Comparison of ENCODE assay signal across 8 cellular contexts in genomic region chr10:12606461-12606860, GRCh38.
DNase-seq lines count a peak whose midpoint lies in the region; ATAC-seq and TF ChIP-seq lines count a peak whose summit lies in the region.

No MANE protein-coding gene starts in this region.

- CTCF ChIA-PET in PC-3 (lab: Charles Lee) = no interaction called here

- H3K9me3 Mint-ChIP-seq in stimulated activated naive CD8-positive, alpha-beta T cell treated with anti-CD3 and anti-CD28 coated beads, Interleukin-15, Interleukin-2, amounts not matched to agents 100 ng/mL and 50 ng/mL, for 24 hours = no peaks in the 10 kb centered on the region

- no peaks in the 10 kb centered on the region for H4K20me1 ChIP-seq in PC-3 (ENCODE audit: low read length)

- H3K27me3 ChIP-seq in PC-3 (ENCODE audit: low read length) (no peaks in the 10 kb centered on the region), gastroesophageal sphincter (no peaks in the 10 kb centered on the region), tibial artery (no peaks in the 10 kb centered on the region)

- H3K4me1 ChIP-seq in PC-3 (ENCODE audit: insufficient read depth, low read length) = peaks cover 12% of the 10 kb centered on the region
- peaks cover 0 to 39% (median 10%) of the 10 kb centered on the region in 3 donors for H3K4me1 ChIP-seq in gastroesophageal sphincter
- H3K4me1 ChIP-seq in tibial artery = peaks cover 0 to 16% (median 13%) of the 10 kb centered on the region in 4 donors

- H3K4me1 Mint-ChIP-seq in stimulated activated naive CD8-positive, alpha-beta T cell treated with anti-CD3 and anti-CD28 coated beads, Interleukin-15, Interleukin-2, amounts not matched to agents 100 ng/mL and 50 ng/mL, for 24 hours (ENCODE audit: low read depth) = peaks cover 23% of the 10 kb centered on the region

- no TSS peak for BruUV-seq in PC-3 (replicated peaks; lab: Mats Ljungman, UMichigan)

- no peak for TF ChIP-seq POLR2A in gastroesophageal sphincter (IDR thresholded peaks at IDR 0.05)
- no peak for TF ChIP-seq POLR2A in erythroblast (IDR thresholded peaks at IDR 0.05; ENCODE audit: low read length)

- ATAC-seq in stimulated activated naive CD8-positive, alpha-beta T cell treated with anti-CD3 and anti-CD28 coated beads, Interleukin-15, Interleukin-2, amounts not matched to agents 100 U/mL and 50 U/mL, for 24 hours = no peak
- ATAC-seq in PC-3 = no peak
- no peak for ATAC-seq in gastroesophageal sphincter
- no peak for ATAC-seq in GM18511 (IDR thresholded peaks at IDR 0.05; ENCODE audit: unreplicated experiment)

- peak overlapping the region; percentile 78 for H3K4me2 ChIP-seq in PC-3 (ENCODE audit: low read length)

- H3K4me3 Mint-ChIP-seq in stimulated activated naive CD8-positive, alpha-beta T cell treated with anti-CD3 and anti-CD28 coated beads, Interleukin-15, Interleukin-2, amounts not matched to agents 100 ng/mL and 50 ng/mL, for 24 hours = peak overlapping the region; percentile 81

- TF ChIP-seq CTCF in PC-3 (conservative IDR thresholded peaks at IDR 0.05; ENCODE audit: low read depth, low read length) = no peak
- TF ChIP-seq CTCF in gastroesophageal sphincter (IDR thresholded peaks at IDR 0.05) = no peak
- TF ChIP-seq CTCF in tibial artery (IDR thresholded peaks at IDR 0.05) = no peak

- H3K27ac ChIP-seq in PC-3 (ENCODE audit: low read length) (0 out of 2 replicates have a peak overlapping the region, but pooled peaks have one; percentile 58), gastroesophageal sphincter (peak overlapping the region; percentile 30 to 88 (median 84)), tibial artery (peak overlapping the region in 1 of 2 donors; percentile 60)

- H3F3A ChIP-seq in PC-3 (ENCODE audit: low read length, unreplicated experiment) = no peaks in the 10 kb centered on the region

- no peak for TF ChIP-seq EP300 in gastroesophageal sphincter (IDR thresholded peaks at IDR 0.05)

- no peaks in the 10 kb centered on the region for H3K36me3 Mint-ChIP-seq in stimulated activated naive CD8-positive, alpha-beta T cell treated with anti-CD3 and anti-CD28 coated beads, Interleukin-15, Interleukin-2, amounts not matched to agents 100 ng/mL and 50 ng/mL, for 24 hours (ENCODE audit: low read depth)

- peak overlapping the region; percentile 66; the same call in 1 of the 2 replicates for H2AFZ ChIP-seq in PC-3 (ENCODE audit: low read length)

- H3K36me3 ChIP-seq in PC-3 (ENCODE audit: low read depth, low read length) (no peaks in the 10 kb centered on the region), gastroesophageal sphincter (no peaks in the 10 kb centered on the region), tibial artery (no peaks in the 10 kb centered on the region)

- WGBS in gastroesophageal sphincter (ENCODE audit: low coverage in 1 of 2), 2 donors = 65 to 83% methylated on average over 3 to 6 of the region's 12 CpGs

- peak overlapping the region; percentile 35; the same call in 1 of the 2 replicates for H3K9ac ChIP-seq in PC-3 (ENCODE audit: low read length)

- H3K27me3 Mint-ChIP-seq in stimulated activated naive CD8-positive, alpha-beta T cell treated with anti-CD3 and anti-CD28 coated beads, Interleukin-15, Interleukin-2, amounts not matched to agents 100 ng/mL and 50 ng/mL, for 24 hours = no peaks in the 10 kb centered on the region

- POLR2A ChIA-PET in PC-3 (lab: Charles Lee; ENCODE audit: unreplicated experiment) = no interaction called here

- intact Hi-C loops in PC-3 (cut with micrococcal nuclease) (no loop called here), tibial artery (cut with DNase I; ENCODE audit: low total_unique reads) (no loop called here)

- H3K9me3 ChIP-seq in PC-3 (ENCODE audit: low read length) (no peaks in the 10 kb centered on the region), gastroesophageal sphincter (no peaks in the 10 kb centered on the region), tibial artery (no peaks in the 10 kb centered on the region)

- no peak overlapping the region for H3K4me3 ChIP-seq in PC-3 (ENCODE audit: low read length)
- peak overlapping the region in 1 of 2 donors; percentile 47 for H3K4me3 ChIP-seq in gastroesophageal sphincter
- H3K4me3 ChIP-seq in tibial artery = no peak overlapping the region

- H3K9me2 ChIP-seq in PC-3 (replicated peaks; ENCODE audit: low read length) = no peaks in the 10 kb centered on the region

- no peaks in the 10 kb centered on the region for H3K79me2 ChIP-seq in PC-3 (ENCODE audit: low read length)

- H3K27ac Mint-ChIP-seq in stimulated activated naive CD8-positive, alpha-beta T cell treated with anti-CD3 and anti-CD28 coated beads, Interleukin-15, Interleukin-2, amounts not matched to agents 100 ng/mL and 50 ng/mL, for 24 hours = peak overlapping the region; percentile 98

- no peak for DNase-seq in stimulated activated naive CD8-positive, alpha-beta T cell treated with anti-CD3 and anti-CD28 coated beads, Interleukin-15, Interleukin-2, amounts not matched to agents 100 U/mL and 50 U/mL, for 24 hours
- DNase-seq in PC-3 = no peak
- DNase-seq in inferior parietal cortex (ENCODE audit: extremely low spot score) = no peak
- DNase-seq in tibial artery = no peak
- DNase-seq in erythroblast (lab: John Stamatoyannopoulos, UW) = no peak
